Comparison of ENCODE assay signal across 8 cellular contexts in the genomic region with DNA sequence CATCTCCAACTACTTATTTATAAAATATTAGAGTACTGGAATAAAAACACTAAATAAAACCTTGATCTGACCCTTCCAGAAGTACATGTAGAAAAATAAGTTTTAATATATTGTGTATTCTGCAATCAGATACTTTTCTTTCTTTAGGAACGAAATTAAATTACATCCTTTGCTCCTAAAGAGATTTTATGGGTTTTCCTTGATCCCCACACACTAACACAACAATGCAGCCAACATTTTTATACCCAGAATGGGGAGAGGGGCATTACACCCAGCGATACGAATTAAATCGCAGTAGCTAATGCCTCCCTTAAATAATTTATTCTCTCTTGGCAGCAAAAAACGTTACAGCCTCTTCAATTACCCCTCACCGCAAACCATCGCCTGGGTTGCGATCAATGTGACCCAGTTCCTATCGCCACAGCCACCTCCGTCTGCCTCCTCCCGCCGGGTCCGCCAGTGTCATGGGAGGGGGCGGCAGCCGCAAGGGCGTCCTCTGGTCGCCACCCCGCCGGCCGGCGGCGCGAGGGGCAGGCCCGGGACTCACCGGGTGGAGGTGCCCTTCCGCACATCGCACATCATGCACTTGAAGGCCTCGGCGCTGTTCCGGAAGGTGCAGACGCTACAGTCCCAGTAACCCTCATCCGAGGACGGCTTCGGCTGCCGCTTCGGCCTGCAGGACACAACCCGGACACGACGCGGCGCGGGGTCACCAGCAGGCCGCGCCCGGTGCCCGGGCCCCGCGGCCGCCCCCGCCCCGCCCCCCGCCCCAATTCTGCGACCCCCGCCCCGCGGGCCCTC. TPM values are rescaled to one million over a fixed set of nuclear protein-coding genes. Genes with fewer than 3 reads are reported as not detected.
DNase-seq lines count a peak whose midpoint lies in the region; ATAC-seq and TF ChIP-seq lines count a peak whose summit lies in the region.

No MANE protein-coding gene starts in this region.

- DNase-seq in DMS 273 (lab: John Stamatoyannopoulos, UW; ENCODE audit: unreplicated experiment) = peak; percentile 85
- DNase-seq in HT1080 (ENCODE audit: low read depth) = peak; percentile 67
- DNase-seq in OCI-LY7 (ENCODE audit: low spot score) = peak; percentile 90
- DNase-seq in activated T-cell treated with anti-CD3 and anti-CD28 coated beads for 48 hours (ENCODE audit: low read depth) = peak; percentile 71
- peak; percentile 29 to 37 for DNase-seq in stimulated activated CD8-positive, alpha-beta memory T cell treated with anti-CD3 and anti-CD28 coated beads, Interleukin-7, amount 100 ng/mL, for 1 hour (ENCODE audit: low read depth in 2 of 2)

- peaks cover 11% of the 10 kb centered on the region; the same call in 1 of the 2 replicates for H4K20me1 ChIP-seq in OCI-LY7 (ENCODE audit: insufficient read depth, low read length)

- peak; percentile 77 for ATAC-seq in GM21367 (IDR thresholded peaks at IDR 0.05; ENCODE audit: unreplicated experiment)

- POLR2A ChIA-PET in OCI-LY7 (lab: Charles Lee) = interaction anchor here (0.7 kb wide), 1 partner anchor 175 kb away, joined by 3 read pairs; no protein-coding TSS in a partner anchor

- H3K4me2 ChIP-seq in OCI-LY7 (ENCODE audit: low read length) = peak overlapping the region; percentile 94

- H3K79me2 ChIP-seq in OCI-LY7 (ENCODE audit: insufficient read depth, low read depth, low read length) = peaks cover 34% of the 10 kb centered on the region

- 1% methylated on average over 42 to 56 of the region's 56 CpGs for WGBS in esophagus, 2 donors

- peak overlapping the region; percentile 79 for H3K4me3 ChIP-seq in OCI-LY7 (ENCODE audit: low read depth, low read length, poor library complexity, severe bottlenecking)
- H3K4me3 ChIP-seq in esophagus (ENCODE audit: low read depth in 1 of 2, low read length in 2 of 2) = peak overlapping the region; percentile 85 to 90
- peak overlapping the region; percentile 51 for H3K4me3 ChIP-seq in mucosa of stomach (ENCODE audit: low read length)

- intact Hi-C loops in OCI-LY7 (cut with micrococcal nuclease; ENCODE audit: unreplicated experiment) = loop anchor here (1.0 to 10.0 kb wide), 4 partner anchors 89 to 802 kb away; a partner anchor contains a TSS

- H3K9ac ChIP-seq in mucosa of stomach (ENCODE audit: low read length) = peak overlapping the region; percentile 81

- peak; percentile 67 for TF ChIP-seq CTCF in OCI-LY7 (conservative IDR thresholded peaks at IDR 0.05; ENCODE audit: low read length)

- no peaks in the 10 kb centered on the region for H3K9me2 ChIP-seq in OCI-LY7 (ENCODE audit: insufficient read depth, low read length)

- CTCF ChIA-PET in OCI-LY7 (lab: Charles Lee; ENCODE audit: unreplicated experiment) = interaction anchor here (0.5 kb wide), 1 partner anchor 71 kb away, joined by 5 read pairs; no protein-coding TSS in a partner anchor

- H3K4me1 ChIP-seq in OCI-LY7 (ENCODE audit: insufficient read depth, low read length, poor library complexity, severe bottlenecking) (peaks cover 24% of the 10 kb centered on the region), esophagus (ENCODE audit: control insufficient read depth in 2 of 2, insufficient read depth in 2 of 2, low read length in 1 of 2) (peaks cover 0 to 2% of the 10 kb centered on the region in 2 donors), mucosa of stomach (ENCODE audit: control insufficient read depth, insufficient read depth, low read length) (no peaks in the 10 kb centered on the region)

- H3K9me3 ChIP-seq in OCI-LY7 (ENCODE audit: low read length) = no peaks in the 10 kb centered on the region
- no peaks in the 10 kb centered on the region for H3K9me3 ChIP-seq in esophagus (ENCODE audit: control insufficient read depth in 2 of 2, insufficient read depth in 1 of 2, low read depth in 1 of 2, low read length in 1 of 2)
- no peaks in the 10 kb centered on the region for H3K9me3 ChIP-seq in mucosa of stomach (ENCODE audit: control insufficient read depth, low read length)

- BruUV-seq in OCI-LY7 (replicated peaks; lab: Mats Ljungman, UMichigan) = no TSS peak

- peak overlapping the region; percentile 61 for H3K27ac ChIP-seq in OCI-LY7 (ENCODE audit: low read depth, low read length, poor library complexity, severe bottlenecking)
- H3K27ac ChIP-seq in esophagus (ENCODE audit: low read depth in 2 of 2, low read length in 1 of 2) = peak overlapping the region; percentile 91 to 94

- H3K36me3 ChIP-seq in OCI-LY7 (ENCODE audit: insufficient read depth, low read length) (peaks cover 17% of the 10 kb centered on the region), esophagus (ENCODE audit: control insufficient read depth in 2 of 2, insufficient read depth in 2 of 2, low read length in 1 of 2) (no peaks in the 10 kb centered on the region), mucosa of stomach (ENCODE audit: control insufficient read depth, insufficient read depth, low read length) (no peaks in the 10 kb centered on the region)

- peak overlapping the region; percentile 32; the same call in 1 of the 2 replicates for H2AFZ ChIP-seq in OCI-LY7 (ENCODE audit: low read length)

- no peaks in the 10 kb centered on the region for H3K27me3 ChIP-seq in esophagus (ENCODE audit: control insufficient read depth in 1 of 2, insufficient read depth in 2 of 2, low read length in 2 of 2)
- no peaks in the 10 kb centered on the region for H3K27me3 ChIP-seq in mucosa of stomach (ENCODE audit: control insufficient read depth, insufficient read depth, low read length)

RNA-seq across cellular contexts. Expression of a gene that starts 0.8 kb away (rescaled TPM):
- total RNA-seq in HT1080 (2014; rRNA removed; shearing (Covaris generic)) = 14.2 and 14.9 TPM in 2 replicates
- polyA plus RNA-seq in HT1080 (2015; cell fraction: cytosol; rRNA removed) = 14.9 and 16.0 TPM in 2 replicates
- polyA plus RNA-seq in HT1080 (2015; cell fraction: nucleus; rRNA removed) = 14.9 and 16.3 TPM in 2 replicates
- total RNA-seq in OCI-LY7 (2014; rRNA removed; shearing (Covaris generic)) = 13.7 and 16.2 TPM in 2 replicates
- 32.9 and 43.6 TPM in 2 replicates for total RNA-seq in OCI-LY7 (2022)
- polyA plus RNA-seq in esophagus = 1 to 10 TPM; 5.3 to 7.4 TPM

Comparison
In these comparisons a context has a peak if more than half of its experiments do, and no peak if none do; other contexts are left out.
1. Peak in every context shown above with its lines: DNase-seq, ATAC-seq, H3K4me3 ChIP-seq and H3K27ac ChIP-seq.
2. DNase-seq: peak in every context shown above with its lines; median percentile 90 in OCI-LY7; 85 in DMS 273; 71 in activated T-cell treated with anti-CD3 and anti-CD28 coated beads for 48 hours; 67 in HT1080; 33 in stimulated activated CD8-positive, alpha-beta memory T cell treated with anti-CD3 and anti-CD28 coated beads, Interleukin-7, amount 100 ng/mL, for 1 hour.